In the genomic region with DNA sequence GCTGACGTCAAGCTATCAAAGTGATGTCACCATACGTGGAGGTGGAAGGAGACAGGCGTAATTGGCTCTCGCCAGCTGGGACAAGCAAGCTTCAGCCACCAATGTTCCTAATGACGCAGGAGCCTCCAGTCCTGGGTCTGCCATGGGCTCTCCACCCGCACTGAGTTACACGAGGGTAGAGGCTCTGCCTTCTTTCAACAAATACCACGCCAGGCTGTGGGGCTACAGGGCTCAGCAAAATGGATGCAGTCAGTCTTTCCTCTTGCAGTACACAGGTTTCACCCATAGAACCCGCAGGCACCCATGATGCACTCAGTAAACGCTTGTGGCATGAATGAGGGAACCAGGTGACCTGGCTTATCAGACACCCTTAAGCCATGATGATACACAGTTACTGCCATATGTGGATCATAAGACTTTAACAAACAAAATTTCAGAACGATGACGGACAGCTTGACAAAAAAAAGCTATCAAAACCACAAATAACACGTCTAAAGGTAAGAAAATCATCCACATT, we compare ENCODE assay signal across 15 cellular contexts. TPM values are rescaled to one million over a fixed set of nuclear protein-coding genes. Genes with fewer than 3 reads are reported as not detected.
A peak's percentile ranks its signal among the peaks of the same experiment; 100 is the strongest.
DNase-seq lines count a peak whose midpoint lies in the region; ATAC-seq, FAIRE-seq and TF ChIP-seq lines count a peak whose summit lies in the region.
"Had no signal": no experiment of that assay in that cellular context is flagged by ENCODE, and none has a peak within 500 bp of the region (broad histone marks: within the 10 kb centered on the region; RNA-seq: fewer than 3 reads in every experiment).

No MANE protein-coding gene starts in this region.

- in situ Hi-C loops in mammary epithelial cell (cut with MboI; ENCODE audit: low sequenced_read_pairs in 2 of 2), result no loop called here

- H4K91ac ChIP-seq in H1 (replicated peaks; ENCODE audit: insufficient read length, low read length), result no peak overlapping the region

- H4K8ac ChIP-seq in H1 (ENCODE audit: extremely low read depth, insufficient read depth, low read length), result no peak overlapping the region

- H3K79me1 ChIP-seq in H1 (ENCODE audit: low read depth, low read length), result no peaks in the 10 kb centered on the region; the same call in 1 of the 2 replicates

- H3K14ac ChIP-seq in H1 (ENCODE audit: insufficient read length), result no peak overlapping the region

- no peak overlapping the region for H2BK5ac ChIP-seq in H1 (ENCODE audit: low read depth, low read length)

- no peak for FAIRE-seq in H1 (lab: Jason Lieb, UNC)
- FAIRE-seq: bronchial epithelial cell, GM18507, H54 had no signal

- no peak overlapping the region for H3K23ac ChIP-seq in H1 (ENCODE audit: insufficient read length)

- TF ChIP-seq CTCF in RWPE2 (IDR thresholded peaks at IDR 0.05; ENCODE audit: poor library complexity, severe bottlenecking), result no peak
- no peak for TF ChIP-seq CTCF in H1 (IDR thresholded peaks at IDR 0.05; ENCODE audit: control extremely low read depth in 1 of 3, insufficient read depth in 1 of 3, low read depth in 1 of 3, low read length in 3 of 3)
- TF ChIP-seq CTCF in mammary epithelial cell (conservative IDR thresholded peaks at IDR 0.05 in 1 of 2, IDR thresholded peaks at IDR 0.05 in 1 of 2; ENCODE audit: extremely low read depth in 1 of 2, insufficient read depth in 1 of 2, low read depth in 1 of 2, low read length in 2 of 2), result no peak

- H2AFZ ChIP-seq in H1 (ENCODE audit: low read length) (no peak overlapping the region), mammary epithelial cell (ENCODE audit: low read depth, low read length) (no peak overlapping the region)

- no peak overlapping the region for H2BK120ac ChIP-seq in H1 (replicated peaks; ENCODE audit: low read depth, low read length)

- no peak overlapping the region for H3K4me2 ChIP-seq in H1 (ENCODE audit: insufficient read depth in 1 of 2, low read depth in 2 of 2, low read length in 2 of 2)
- no peak overlapping the region for H3K4me2 ChIP-seq in mammary epithelial cell (ENCODE audit: insufficient read depth, low read depth, low read length)

- DNase-seq in activated T-cell treated with anti-CD3 and anti-CD28 coated beads, Interleukin-2, amount 50 U/mL, for 24 hours, result no peak
- DNase-seq in activated T-cell treated with anti-CD3 and anti-CD28 coated beads, Interleukin-2, amount 50 U/mL, for 1 hour, result no peak
- no peak for DNase-seq in RWPE2 (ENCODE audit: low spot score)
- no peak for DNase-seq in H1 (ENCODE audit: low read depth in 1 of 2, low spot score in 2 of 2)
- no peak for DNase-seq in stimulated activated naive B cell treated with anti-CD40 and anti-IgM and Interleukin-4, amounts not matched to agents 10 μg/mL and 1 μg/mL and 100 μg/mL, for 72 hours
- no peak for DNase-seq in right cardiac atrium
- no peak for DNase-seq in mammary epithelial cell
- DNase-seq: Karpas-422, kidney glomerular epithelial cell, NCI-H1092 treated with DMSO at 0.1 percent for 48 hours had no signal

- no peaks in the 10 kb centered on the region for H3K23me2 ChIP-seq in H1 (ENCODE audit: low read depth, low read length)

- H3K36me3 ChIP-seq in RWPE2 (ENCODE audit: low read depth) (peaks cover 80% of the 10 kb centered on the region), H1 (ENCODE audit: control insufficient read depth in 2 of 4, insufficient read depth in 4 of 4, low read length in 3 of 4) (peaks cover 0 to 7% (median 0%) of the 10 kb centered on the region in 4 experiments; a peak in 2 of 8 replicates), mammary epithelial cell (ENCODE audit: insufficient read depth, low read length) (peaks cover 8% of the 10 kb centered on the region)

- peaks cover 27% of the 10 kb centered on the region for H3K4me1 Mint-ChIP-seq in activated T-cell treated with anti-CD3 and anti-CD28 coated beads, Interleukin-2, amount 50 U/mL, for 24 hours (ENCODE audit: low read depth)
- H3K4me1 Mint-ChIP-seq in stimulated activated naive B cell treated with anti-CD40 and anti-IgM and Interleukin-4, amounts not matched to agents 10 μg/mL and 1 μg/mL and 100 μg/mL, for 72 hours, result peaks cover 21 to 50% of the 10 kb centered on the region in 2 donors

- no peak for TF ChIP-seq POLR2A in H1 (IDR thresholded peaks at IDR 0.05; ENCODE audit: control extremely low read depth in 1 of 2, low read depth in 2 of 2, low read length in 2 of 2)

- POLR2A ChIA-PET in H1 (lab: Charles Lee; ENCODE audit: partially characterized antibody), result interaction anchor here (0.7 to 1.0 kb wide), 4 partner anchors 29 to 61 kb away, joined by 3 to 4 read pairs (median 3); no protein-coding TSS in a partner anchor

- 91% methylated on average over 13 of the region's 13 CpGs; no CpG with 5 or more reads in 1 of the 2 experiments for WGBS in H1 (ENCODE audit: extremely low coverage in 1 of 2, insufficient coverage in 1 of 2, insufficient read length in 1 of 2, insufficient replicate concordance in 2 of 2, low coverage in 1 of 2, low lambda C conversion rate in 2 of 2, missing lambda C conversion rate in 1 of 2), 2 experiments
- WGBS in right cardiac atrium, result 92% methylated on average over 13 of the region's 13 CpGs
- WGBS in mammary epithelial cell (ENCODE audit: low coverage, missing lambda C conversion rate), result 95% methylated on average over 12 of the region's 13 CpGs

- no peaks in the 10 kb centered on the region for H3K27me3 ChIP-seq in RWPE2 (ENCODE audit: insufficient read depth, poor library complexity, severe bottlenecking)
- no peaks in the 10 kb centered on the region for H3K27me3 ChIP-seq in H1 (replicated peaks in 1 of 4; ENCODE audit: control insufficient read depth in 3 of 4, extremely low read depth in 1 of 4, insufficient read depth in 3 of 4, low read length in 3 of 4)
- no peaks in the 10 kb centered on the region for H3K27me3 ChIP-seq in right cardiac atrium (ENCODE audit: control insufficient read depth, insufficient read depth)
- no peaks in the 10 kb centered on the region for H3K27me3 ChIP-seq in mammary epithelial cell (ENCODE audit: insufficient read depth, low read length)

- H2AK5ac ChIP-seq in H1 (ENCODE audit: low read depth, low read length), result no peak overlapping the region

- TF ChIP-seq EP300 in H1 (IDR thresholded peaks at IDR 0.05; ENCODE audit: borderline replicate concordance in 1 of 2, low read depth in 2 of 2, low read length in 2 of 2), result no peak

- H3K27ac ChIP-seq in RWPE2 (ENCODE audit: poor library complexity, severe bottlenecking), result no peak overlapping the region
- H3K27ac ChIP-seq in H1 (ENCODE audit: low read depth, low read length), result no peak overlapping the region
- no peak overlapping the region for H3K27ac ChIP-seq in right cardiac atrium (ENCODE audit: low read length)
- H3K27ac ChIP-seq in mammary epithelial cell (ENCODE audit: insufficient read depth, low read depth, low read length), result no peak overlapping the region

- H4K20me1 ChIP-seq in H1 (replicated peaks in 1 of 2; ENCODE audit: control insufficient read depth in 1 of 2, insufficient read depth in 2 of 2, low read length in 2 of 2) (peaks cover 0 to 2% of the 10 kb centered on the region in 2 experiments), mammary epithelial cell (ENCODE audit: insufficient read depth, low read length) (no peaks in the 10 kb centered on the region)

- 0 out of 3 replicates have a peak, but pooled peaks have one; percentile 17 for ATAC-seq in RWPE2 (ENCODE audit: low read depth)
- ATAC-seq in stimulated activated naive B cell treated with anti-CD40 and anti-IgM and Interleukin-4, amounts not matched to agents 10 μg/mL and 1 μg/mL and 100 μg/mL, for 72 hours (replicated peaks), result no peak
- ATAC-seq in HG03025 (IDR thresholded peaks at IDR 0.05; ENCODE audit: low FRiP score, unreplicated experiment), result no peak
- ATAC-seq in right cardiac atrium, result no peak

- H3K36me3 Mint-ChIP-seq in activated T-cell treated with anti-CD3 and anti-CD28 coated beads, Interleukin-2, amount 50 U/mL, for 24 hours (ENCODE audit: low read depth), result peaks cover 95% of the 10 kb centered on the region
- H3K36me3 Mint-ChIP-seq in stimulated activated naive B cell treated with anti-CD40 and anti-IgM and Interleukin-4, amounts not matched to agents 10 μg/mL and 1 μg/mL and 100 μg/mL, for 72 hours, result peaks cover 84% of the 10 kb centered on the region in 2 donors

- H3K79me2 ChIP-seq in H1 (ENCODE audit: control insufficient read depth in 1 of 2, insufficient read depth in 2 of 2, low read length in 2 of 2) (peaks cover 0 to 5% of the 10 kb centered on the region in 2 experiments; a peak in 1 of 4 replicates), mammary epithelial cell (ENCODE audit: insufficient read depth, low read length) (peaks cover 41% of the 10 kb centered on the region)

- H3K9me3 ChIP-seq in RWPE2 (ENCODE audit: severe bottlenecking) (no peaks in the 10 kb centered on the region), H1 (ENCODE audit: insufficient read depth in 2 of 2, low read depth in 1 of 2, low read length in 1 of 2) (no peaks in the 10 kb centered on the region), right cardiac atrium (ENCODE audit: control insufficient read depth, low read length) (no peaks in the 10 kb centered on the region), mammary epithelial cell (replicated peaks; ENCODE audit: insufficient read depth, low read length) (no peaks in the 10 kb centered on the region)

- no peak overlapping the region for H2BK12ac ChIP-seq in H1 (ENCODE audit: low read depth, low read length)

- no TSS peak for BruUV-seq in mammary epithelial cell (replicated peaks; lab: Mats Ljungman, UMichigan)

- peak overlapping the region; percentile 60 for H3K27ac Mint-ChIP-seq in activated T-cell treated with anti-CD3 and anti-CD28 coated beads, Interleukin-2, amount 50 U/mL, for 24 hours
- H3K27ac Mint-ChIP-seq in stimulated activated naive B cell treated with anti-CD40 and anti-IgM and Interleukin-4, amounts not matched to agents 10 μg/mL and 1 μg/mL and 100 μg/mL, for 72 hours, result peak overlapping the region; percentile 47

- no peak overlapping the region for H3K4me3 ChIP-seq in RWPE2 (ENCODE audit: severe bottlenecking)
- no peak overlapping the region for H3K4me3 ChIP-seq in H1 (ENCODE audit: extremely low read depth in 1 of 4, insufficient read depth in 2 of 4, low read depth in 3 of 4, low read length in 4 of 4)
- H3K4me3 ChIP-seq in right cardiac atrium (ENCODE audit: low read length), result no peak overlapping the region
- no peak overlapping the region for H3K4me3 ChIP-seq in mammary epithelial cell (replicated peaks in 1 of 3; ENCODE audit: insufficient read depth in 1 of 3, low read depth in 2 of 3, low read length in 3 of 3)

- peak overlapping the region; percentile 56; the same call in 1 of the 2 replicates for H3K18ac ChIP-seq in H1 (ENCODE audit: extremely low read depth, low read length)

- no peak overlapping the region for H2BK20ac ChIP-seq in H1 (ENCODE audit: low read length)

- no peak overlapping the region for H3K56ac ChIP-seq in H1 (replicated peaks; ENCODE audit: insufficient read length, low read depth, low read length)

- no peak for TF ChIP-seq RAD21 in H1 (IDR thresholded peaks at IDR 0.05 in 1 of 2, conservative IDR thresholded peaks at IDR 0.05 in 1 of 2; ENCODE audit: low read depth in 2 of 2, low read length in 2 of 2)

- no peaks in the 10 kb centered on the region for H3K4me1 ChIP-seq in RWPE2 (ENCODE audit: insufficient read depth, poor library complexity, severe bottlenecking)
- H3K4me1 ChIP-seq in H1 (replicated peaks in 1 of 4; ENCODE audit: control insufficient read depth in 3 of 4, insufficient read depth in 4 of 4, low read length in 3 of 4), result peaks cover 12 to 18% (median 16%) of the 10 kb centered on the region in 4 experiments
- no peaks in the 10 kb centered on the region for H3K4me1 ChIP-seq in right cardiac atrium (ENCODE audit: control insufficient read depth, insufficient read depth, low read length)
- H3K4me1 ChIP-seq in mammary epithelial cell (ENCODE audit: insufficient read depth, low read length), result no peaks in the 10 kb centered on the region

- CTCF ChIA-PET in H1 (lab: Charles Lee; ENCODE audit: partially characterized antibody) (interaction anchor here (0.9 to 7.0 kb wide), 8 partner anchors 10 to 359 kb away, joined by 3 to 64 read pairs (median 4); no protein-coding TSS in a partner anchor), mammary epithelial cell (lab: Charles Lee; ENCODE audit: low non-redundant PET) (no interaction called here)

- dilution Hi-C loops in mammary epithelial cell (cut with HindIII; ENCODE audit: low sequenced_read_pairs), result loop anchor here (5.0 kb wide), 4 partner anchors 45 to 410 kb away; a partner anchor contains a TSS

- H4K5ac ChIP-seq in H1 (ENCODE audit: insufficient read length, low read depth, low read length), result no peak overlapping the region

- H3K9ac ChIP-seq in H1 (replicated peaks in 1 of 4; ENCODE audit: extremely low read depth in 1 of 4, low read depth in 3 of 4, low read length in 3 of 4) (no peak overlapping the region), mammary epithelial cell (ENCODE audit: insufficient read depth, low read length) (no peak overlapping the region)

- no peak overlapping the region for H3K4ac ChIP-seq in H1 (replicated peaks; ENCODE audit: insufficient read length, low read depth, low read length)

- no peaks in the 10 kb centered on the region for H3K27me3 Mint-ChIP-seq in activated T-cell treated with anti-CD3 and anti-CD28 coated beads, Interleukin-2, amount 50 U/mL, for 24 hours
- no peaks in the 10 kb centered on the region for H3K27me3 Mint-ChIP-seq in stimulated activated naive B cell treated with anti-CD40 and anti-IgM and Interleukin-4, amounts not matched to agents 10 μg/mL and 1 μg/mL and 100 μg/mL, for 72 hours
- H3K27me3 Mint-ChIP-seq: activated naive CD4-positive, alpha-beta T cell treated with anti-CD3 and anti-CD28 coated beads, Interleukin-2, amount 50 U/mL, for 24 hours had no signal

- H3K4me3 Mint-ChIP-seq in activated T-cell treated with anti-CD3 and anti-CD28 coated beads, Interleukin-2, amount 50 U/mL, for 24 hours, result no peak overlapping the region
- H3K4me3 Mint-ChIP-seq in stimulated activated naive B cell treated with anti-CD40 and anti-IgM and Interleukin-4, amounts not matched to agents 10 μg/mL and 1 μg/mL and 100 μg/mL, for 72 hours, result no peak overlapping the region
- H3K4me3 Mint-ChIP-seq: activated naive CD4-positive, alpha-beta T cell treated with anti-CD3 and anti-CD28 coated beads, Interleukin-2, amount 50 U/mL, for 24 hours had no signal

- H3K9me3 Mint-ChIP-seq in activated T-cell treated with anti-CD3 and anti-CD28 coated beads, Interleukin-2, amount 50 U/mL, for 24 hours, result peaks cover 12% of the 10 kb centered on the region
- H3K9me3 Mint-ChIP-seq in stimulated activated naive B cell treated with anti-CD40 and anti-IgM and Interleukin-4, amounts not matched to agents 10 μg/mL and 1 μg/mL and 100 μg/mL, for 72 hours, result peaks cover 8 to 16% of the 10 kb centered on the region in 2 donors
- H3K9me3 Mint-ChIP-seq: activated naive CD4-positive, alpha-beta T cell treated with anti-CD3 and anti-CD28 coated beads, Interleukin-2, amount 50 U/mL, for 24 hours had no signal

- H2BK15ac ChIP-seq in H1 (ENCODE audit: low read length), result no peak overlapping the region; the same call in 1 of the 2 replicates

- intact Hi-C loops in right cardiac atrium (cut with DNase I) (no loop called here), mammary epithelial cell (cut with micrococcal nuclease) (no loop called here)

RNA-seq across cellular contexts. Expression of a gene that starts 50.4 kb away (rescaled TPM):
- 183 TPM in 2 replicates for total RNA-seq in H1 (2021; fragmentation: NEBNext Ultra II Directional; extraction: Animal tissue kit (Norgen Biotek cat#: 25700))
- 59.2 and 89.0 TPM in 2 replicates for polyA plus RNA-seq in H1 (2011; rRNA removed)
- 69.0 TPM for polyA plus RNA-seq in H1 (2011; cell fraction: cytosol; rRNA removed)
- polyA plus RNA-seq in H1 (2011; cell fraction: nucleus; rRNA removed), result 66.9 TPM
- polyA plus RNA-seq in H1 (2012, experiment 1 of 2), result 130 to 155 TPM (median 146 TPM) in 4 replicates
- polyA plus RNA-seq in H1 (2012, experiment 2 of 2), result 218 TPM
- 116 TPM for polyA plus RNA-seq in H1 (2013, experiment 1 of 2)
- 122 TPM for polyA plus RNA-seq in H1 (2013, experiment 2 of 2)
- polyA minus RNA-seq in H1 (2011; rRNA and poly(A)+ RNA removed), result 20.0 and 39.8 TPM in 2 replicates
- polyA minus RNA-seq in H1 (2011; cell fraction: cytosol; rRNA and poly(A)+ RNA removed), result 41.8 TPM
- polyA minus RNA-seq in H1 (2011; cell fraction: nucleus; rRNA and poly(A)+ RNA removed), result 27.7 TPM
- 10 to 100 TPM; 12.7 to 26.9 (median 23.5) TPM for total RNA-seq in right cardiac atrium
- 11.6 TPM for polyA plus RNA-seq in right cardiac atrium
- 100 to 1,000 TPM in 1 of 2 donors, 10 to 100 TPM in 1; 79.2 to 202 TPM for total RNA-seq in mammary epithelial cell
- polyA plus RNA-seq in mammary epithelial cell, result 190 TPM
- polyA minus RNA-seq in mammary epithelial cell, result 217 TPM
